Comparison of ENCODE assay signal across 15 cellular contexts in the genomic region with DNA sequence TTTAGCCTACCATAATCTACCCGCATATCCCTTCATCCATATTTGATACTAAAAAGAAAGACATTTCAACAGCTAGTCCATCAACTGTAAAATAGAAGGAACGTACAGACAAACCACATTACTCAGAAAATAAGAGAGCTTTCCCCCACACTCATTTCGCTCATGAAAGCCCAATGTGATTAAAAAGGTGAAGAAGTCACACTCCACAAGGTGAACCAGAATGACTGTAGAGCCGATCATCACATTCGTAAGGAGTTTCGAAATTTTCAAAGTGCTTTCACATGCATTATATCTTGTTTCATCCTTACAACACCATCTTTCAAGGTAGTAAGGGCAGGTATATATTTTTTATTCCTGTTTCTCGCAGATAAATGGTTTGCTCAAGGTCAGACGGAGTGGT.
DNase-seq lines count a peak whose midpoint lies in the region; ATAC-seq and TF ChIP-seq lines count a peak whose summit lies in the region.
"Had no signal": no experiment of that assay in that cellular context is flagged by ENCODE, and none has a peak within 500 bp of the region (broad histone marks: within the 10 kb centered on the region; RNA-seq: fewer than 3 reads in every experiment).

No MANE protein-coding gene starts in this region.

- intact Hi-C loops in natural killer cell (cut with micrococcal nuclease) (no loop called here), lower leg skin (cut with DNase I; ENCODE audit: low total_unique reads) (no loop called here), stomach (cut with DNase I; ENCODE audit: low total_unique reads) (no loop called here)
- intact Hi-C loops in activated T-helper 2 cell treated with anti-CD3 and anti-CD28 coated beads, Interferon-gamma antibody, Interleukin-2, Interleukin-4, amounts not matched to agents 10 μg/mL and 5 μg/mL and 100 μg/mL, durations not matched to agents 14 hours and 24 hours and 36 hours (cut with micrococcal nuclease): loop anchor here (1.0 to 5.0 kb wide), 4 partner anchors 57 to 347 kb away; no protein-coding TSS in a partner anchor

- peak overlapping the region; percentile 40 for H3K4me3 Mint-ChIP-seq in natural killer cell treated with Interleukin-12 subunit alpha and Interleukin-12 subunit beta and Interleukin-15 and Interleukin-18, amount 100 ng/mL, for 72 hours
- H3K4me3 Mint-ChIP-seq in natural killer cell: no peak overlapping the region
- H3K4me3 Mint-ChIP-seq in activated T-helper 2 cell treated with anti-CD3 and anti-CD28 coated beads, Interferon-gamma antibody, Interleukin-2, Interleukin-4, amounts not matched to agents 10 μg/mL and 5 μg/mL and 100 μg/mL, durations not matched to agents 14 hours and 24 hours and 36 hours (ENCODE audit: low read depth): peak overlapping the region; percentile 35
- H3K4me3 Mint-ChIP-seq: T-helper 1 cell treated with Interleukin-12 subunit alpha and Interleukin-12 subunit beta and Interleukin-4 antibody, amounts not matched to agents 30 μg/mL and 1 μg/mL, for 36 hours had no signal

- peak; percentile 64 to 77 for ATAC-seq in natural killer cell treated with Interleukin-12 subunit alpha and Interleukin-12 subunit beta and Interleukin-15 and Interleukin-18, amount 100 ng/mL, for 72 hours
- no peak for ATAC-seq in natural killer cell
- ATAC-seq in HG02852 (IDR thresholded peaks at IDR 0.05; ENCODE audit: unreplicated experiment): peak; percentile 46
- ATAC-seq in GM19324 (IDR thresholded peaks at IDR 0.05; ENCODE audit: low FRiP score, unreplicated experiment): no peak

- no peak for TF ChIP-seq POLR2A in lower leg skin (IDR thresholded peaks at IDR 0.05)
- TF ChIP-seq POLR2A in stomach (IDR thresholded peaks at IDR 0.05): no peak

- TF ChIP-seq CTCF in natural killer cell (IDR thresholded peaks at IDR 0.05) (no peak), lower leg skin (IDR thresholded peaks at IDR 0.05) (no peak), stomach (IDR thresholded peaks at IDR 0.05) (no peak), WERI-Rb-1 (IDR thresholded peaks at IDR 0.05; ENCODE audit: low read depth, low read length) (no peak)

- peaks cover 0 to 7% (median 4%) of the 10 kb centered on the region in 4 donors for H3K36me3 ChIP-seq in stomach
- H3K36me3 ChIP-seq in WERI-Rb-1: no peaks in the 10 kb centered on the region

- H3K36me3 Mint-ChIP-seq in natural killer cell treated with Interleukin-12 subunit alpha and Interleukin-12 subunit beta and Interleukin-15 and Interleukin-18, amount 100 ng/mL, for 72 hours: no peaks in the 10 kb centered on the region
- no peaks in the 10 kb centered on the region for H3K36me3 Mint-ChIP-seq in natural killer cell
- peaks cover 24% of the 10 kb centered on the region for H3K36me3 Mint-ChIP-seq in activated T-helper 2 cell treated with anti-CD3 and anti-CD28 coated beads, Interferon-gamma antibody, Interleukin-2, Interleukin-4, amounts not matched to agents 10 μg/mL and 5 μg/mL and 100 μg/mL, durations not matched to agents 14 hours and 24 hours and 36 hours (ENCODE audit: low read depth)

- WGBS in lower leg skin, 2 donors: 91 to 94% methylated on average over 8 of the region's 8 CpGs
- 90 to 95% (median 93%) methylated on average over 8 of the region's 8 CpGs for WGBS in stomach, 5 donors

- H3K27me3 ChIP-seq in stomach (no peaks in the 10 kb centered on the region), WERI-Rb-1 (ENCODE audit: insufficient read depth, low read depth, severe bottlenecking) (no peaks in the 10 kb centered on the region)

- H3K27ac ChIP-seq in stomach: no peak overlapping the region
- H3K27ac ChIP-seq in WERI-Rb-1: no peak overlapping the region

- peaks cover 0 to 5% (median 2%) of the 10 kb centered on the region in 4 donors for H3K4me1 ChIP-seq in stomach

- H3K9me3 Mint-ChIP-seq in natural killer cell treated with Interleukin-12 subunit alpha and Interleukin-12 subunit beta and Interleukin-15 and Interleukin-18, amount 100 ng/mL, for 72 hours: no peaks in the 10 kb centered on the region
- H3K9me3 Mint-ChIP-seq in natural killer cell: no peaks in the 10 kb centered on the region
- no peaks in the 10 kb centered on the region for H3K9me3 Mint-ChIP-seq in activated T-helper 2 cell treated with anti-CD3 and anti-CD28 coated beads, Interferon-gamma antibody, Interleukin-2, Interleukin-4, amounts not matched to agents 10 μg/mL and 5 μg/mL and 100 μg/mL, durations not matched to agents 14 hours and 24 hours and 36 hours
- H3K9me3 Mint-ChIP-seq: T-helper 1 cell treated with Interleukin-12 subunit alpha and Interleukin-12 subunit beta and Interleukin-4 antibody, amounts not matched to agents 30 μg/mL and 1 μg/mL, for 36 hours had no signal

- no peak for TF ChIP-seq EP300 in stomach (IDR thresholded peaks at IDR 0.05)

- no peaks in the 10 kb centered on the region for H3K27me3 Mint-ChIP-seq in natural killer cell treated with Interleukin-12 subunit alpha and Interleukin-12 subunit beta and Interleukin-15 and Interleukin-18, amount 100 ng/mL, for 72 hours
- no peaks in the 10 kb centered on the region for H3K27me3 Mint-ChIP-seq in natural killer cell (ENCODE audit: low read depth in 2 of 2)
- H3K27me3 Mint-ChIP-seq in activated T-helper 2 cell treated with anti-CD3 and anti-CD28 coated beads, Interferon-gamma antibody, Interleukin-2, Interleukin-4, amounts not matched to agents 10 μg/mL and 5 μg/mL and 100 μg/mL, durations not matched to agents 14 hours and 24 hours and 36 hours (ENCODE audit: low read depth): no peaks in the 10 kb centered on the region

- no peak for DNase-seq in natural killer cell treated with Interleukin-12 subunit alpha and Interleukin-12 subunit beta and Interleukin-15 and Interleukin-18, amount 100 ng/mL, for 72 hours (ENCODE audit: low spot score)
- DNase-seq in natural killer cell (no peak), lower leg skin (ENCODE audit: low spot score in 2 of 2) (no peak), stomach (no peak), WERI-Rb-1 (no peak)
- no peak for DNase-seq in activated T-helper 2 cell treated with anti-CD3 and anti-CD28 coated beads, Interferon-gamma antibody, Interleukin-2, Interleukin-4, amounts not matched to agents 10 μg/mL and 5 μg/mL and 100 μg/mL, durations not matched to agents 14 hours and 24 hours and 36 hours (ENCODE audit: low spot score)
- DNase-seq: activated CD4-positive, CD25-positive, alpha-beta regulatory T cell; anterior cingulate cortex; kidney glomerular epithelial cell; NCI-H1436; NCI-H226; stimulated activated CD4-positive, alpha-beta T cell treated with anti-CD3 and anti-CD28 coated beads, Interleukin-12 subunit alpha, Interleukin-12 subunit beta, amount 100 ng/mL, for 4 hours had no signal

- H3K4me1 Mint-ChIP-seq in natural killer cell treated with Interleukin-12 subunit alpha and Interleukin-12 subunit beta and Interleukin-15 and Interleukin-18, amount 100 ng/mL, for 72 hours (ENCODE audit: low read depth in 2 of 2): peaks cover 0 to 19% of the 10 kb centered on the region in 2 donors
- H3K4me1 Mint-ChIP-seq in natural killer cell: no peaks in the 10 kb centered on the region
- peaks cover 72% of the 10 kb centered on the region for H3K4me1 Mint-ChIP-seq in activated T-helper 2 cell treated with anti-CD3 and anti-CD28 coated beads, Interferon-gamma antibody, Interleukin-2, Interleukin-4, amounts not matched to agents 10 μg/mL and 5 μg/mL and 100 μg/mL, durations not matched to agents 14 hours and 24 hours and 36 hours (ENCODE audit: low read depth)

- peak overlapping the region in 1 of 2 donors; percentile 41 for H3K27ac Mint-ChIP-seq in natural killer cell treated with Interleukin-12 subunit alpha and Interleukin-12 subunit beta and Interleukin-15 and Interleukin-18, amount 100 ng/mL, for 72 hours
- no peak overlapping the region for H3K27ac Mint-ChIP-seq in natural killer cell
- peak overlapping the region; percentile 96 for H3K27ac Mint-ChIP-seq in activated T-helper 2 cell treated with anti-CD3 and anti-CD28 coated beads, Interferon-gamma antibody, Interleukin-2, Interleukin-4, amounts not matched to agents 10 μg/mL and 5 μg/mL and 100 μg/mL, durations not matched to agents 14 hours and 24 hours and 36 hours
- H3K27ac Mint-ChIP-seq: T-helper 1 cell treated with Interleukin-12 subunit alpha and Interleukin-12 subunit beta and Interleukin-4 antibody, amounts not matched to agents 30 μg/mL and 1 μg/mL, for 36 hours had no signal

- H3K4me3 ChIP-seq in lower leg skin (ENCODE audit: low read depth, poor library complexity, severe bottlenecking) (no peak overlapping the region), stomach (no peak overlapping the region), WERI-Rb-1 (ENCODE audit: low read depth, low read length) (no peak overlapping the region)

- no peaks in the 10 kb centered on the region for H3K9me3 ChIP-seq in stomach
- no peaks in the 10 kb centered on the region for H3K9me3 ChIP-seq in WERI-Rb-1 (ENCODE audit: severe bottlenecking)

Comparison
In these comparisons a context has a peak if more than half of its experiments do, and no peak if none do; other contexts are left out.
1. ATAC-seq: peak in natural killer cell treated with Interleukin-12 subunit alpha and Interleukin-12 subunit beta and Interleukin-15 and Interleukin-18, amount 100 ng/mL, for 72 hours (2 of 2) and HG02852 (single experiment); none in natural killer cell (0 of 3) and GM19324 (single experiment).